In genomic region chr2:25976884-25977741, GRCh38 we compare ENCODE assay signal across 1 cellular context.
TF ChIP-seq lines count a peak whose summit lies in the region.

No MANE protein-coding gene starts in this region.

TF ChIP-seq in IMR-90, 13 proteins besides CTCF, POLR2A, EP300 and RAD21 (continued from another document):
- TF ChIP-seq USF2 (IDR thresholded peaks at IDR 0.05; ENCODE audit: low read depth, low read length) (no peak), NFE2L2 (IDR thresholded peaks at IDR 0.05; ENCODE audit: low read depth, low read length) (no peak), CHD1 (IDR thresholded peaks at IDR 0.05; ENCODE audit: low read depth, low read length) (no peak), BHLHE40 (IDR thresholded peaks at IDR 0.05; ENCODE audit: low read depth, low read length) (no peak)
